Comparison of ENCODE assay signal across 29 cellular contexts in genomic region chr20:54099894-54100293, GRCh38. TPM values are rescaled to one million over a fixed set of nuclear protein-coding genes. Genes with fewer than 3 reads are reported as not detected.
"Had no signal": no experiment of that assay in that cellular context is flagged by ENCODE, and none has a peak within 500 bp of the region (broad histone marks: within the 10 kb centered on the region; RNA-seq: fewer than 3 reads in every experiment).

No MANE protein-coding gene starts in this region.

- H3K9me3 ChIP-seq: colonic mucosa, gastrocnemius medialis, left lung, prostate gland, spleen, suprapubic skin, transverse colon had no signal

- H3K9me3 Mint-ChIP-seq: dendritic cell treated with granulocyte-macrophage colony-stimulating factor and Interleukin-4, amounts not matched to agents 40 ng/mL and 50 ng/mL, for 4 days; stimulated activated naive CD8-positive, alpha-beta T cell treated with anti-CD3 and anti-CD28 coated beads, Interleukin-15, amount 100 ng/mL, for 72 hours had no signal

- DNase-seq: colonic mucosa; effector CD8-positive, alpha-beta T cell; endodermal cell; foreskin fibroblast; gastrocnemius medialis; head of caudate nucleus; left cardiac atrium; left lung; mesenchymal stem cell; midbrain; naive thymus-derived CD4-positive, alpha-beta T cell; nucleus accumbens; right cardiac atrium; spleen; stimulated activated CD4-positive, alpha-beta T cell treated with anti-CD3 and anti-CD28 coated beads, Interleukin-2, amount 100 ng/mL, for 48 hours; stimulated activated naive CD4-positive, alpha-beta T cell; stimulated activated naive CD8-positive, alpha-beta T cell treated with anti-CD3 and anti-CD28 coated beads, Interleukin-15, amount 100 ng/mL, for 72 hours; transverse colon had no signal

- H3K27me3 Mint-ChIP-seq: dendritic cell treated with granulocyte-macrophage colony-stimulating factor and Interleukin-4, amounts not matched to agents 40 ng/mL and 50 ng/mL, for 4 days; stimulated activated naive CD8-positive, alpha-beta T cell treated with anti-CD3 and anti-CD28 coated beads, Interleukin-15, amount 100 ng/mL, for 72 hours had no signal

- H3K27me3 ChIP-seq: colonic mucosa, gastrocnemius medialis, suprapubic skin, transverse colon had no signal

- H3K36me3 ChIP-seq: colonic mucosa, gastrocnemius medialis, left lung, prostate gland, spleen, suprapubic skin, transverse colon had no signal

- H3K4me1 ChIP-seq: colonic mucosa, gastrocnemius medialis, left lung, prostate gland had no signal

- H3K27ac Mint-ChIP-seq: dendritic cell treated with granulocyte-macrophage colony-stimulating factor and Interleukin-4, amounts not matched to agents 40 ng/mL and 50 ng/mL, for 4 days; endodermal cell; naive thymus-derived CD4-positive, alpha-beta T cell; nephron; stimulated activated naive CD8-positive, alpha-beta T cell treated with anti-CD3 and anti-CD28 coated beads, Interleukin-15, amount 100 ng/mL, for 72 hours had no signal

- FAIRE-seq: keratinocyte had no signal

- H3K27ac ChIP-seq: colonic mucosa, epithelial cell of prostate, gastrocnemius medialis, left lung, prostate gland, skin epidermis, spleen, suprapubic skin, transverse colon had no signal

- H3K4me3 ChIP-seq: colonic mucosa, gastrocnemius medialis, left lung, prostate gland, skin epidermis, spleen, suprapubic skin, transverse colon had no signal

- ATAC-seq: esophagus mucosa; gastrocnemius medialis; left cardiac atrium; left lung; naive thymus-derived CD4-positive, alpha-beta T cell; right cardiac atrium had no signal

- H3K4me1 Mint-ChIP-seq: nephron had no signal

- H3K4me3 Mint-ChIP-seq: dendritic cell treated with granulocyte-macrophage colony-stimulating factor and Interleukin-4, amounts not matched to agents 40 ng/mL and 50 ng/mL, for 4 days; endodermal cell; naive thymus-derived CD4-positive, alpha-beta T cell; nephron; stimulated activated naive CD8-positive, alpha-beta T cell treated with anti-CD3 and anti-CD28 coated beads, Interleukin-15, amount 100 ng/mL, for 72 hours had no signal

RNA-seq across cellular contexts. Expression of gene BCAS1, which starts 29.5 kb away (rescaled TPM):
- total RNA-seq: endodermal cell, glomerular endothelial cell, left cardiac atrium, lung microvascular endothelial cell, osteocyte had no signal
- polyA plus RNA-seq: keratinocyte had no signal
